9 cellular contexts compared by ENCODE assay signal in the genomic region with DNA sequence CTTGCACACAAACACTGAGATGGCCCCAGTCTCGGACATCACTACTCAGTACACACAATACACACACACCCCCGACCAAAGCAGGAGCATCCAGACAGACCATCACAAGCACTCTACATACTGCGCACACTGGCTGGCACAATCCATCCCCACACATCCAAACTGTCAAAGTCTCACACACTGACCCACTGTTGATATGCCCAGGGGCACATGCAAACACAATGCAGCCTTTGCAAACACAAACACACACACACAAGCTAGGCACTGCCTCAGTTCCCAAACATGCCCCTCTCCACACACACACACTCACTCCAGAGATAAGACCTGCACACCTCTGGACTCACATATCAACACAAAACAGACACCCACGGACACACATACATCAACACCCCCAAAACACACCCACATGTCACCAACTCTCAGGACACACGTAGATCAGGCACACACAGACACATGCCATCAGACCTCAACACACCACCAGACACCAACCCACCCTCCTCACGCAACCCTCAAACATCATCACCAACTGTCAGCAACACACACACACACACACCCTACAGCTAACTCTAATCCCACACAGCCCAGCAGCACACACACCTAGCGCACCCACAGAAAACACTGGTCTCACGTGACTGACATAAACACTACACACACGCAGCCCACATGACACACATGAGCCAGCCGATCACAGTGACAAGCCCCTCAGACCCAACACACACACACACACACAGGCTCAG. TPM values are rescaled to one million over a fixed set of nuclear protein-coding genes. Genes with fewer than 3 reads are reported as not detected.
A peak's percentile ranks its signal among the peaks of the same experiment; 100 is the strongest.
DNase-seq lines count a peak whose midpoint lies in the region; ATAC-seq, FAIRE-seq and TF ChIP-seq lines count a peak whose summit lies in the region.
"Had no signal": no experiment of that assay in that cellular context is flagged by ENCODE, and none has a peak within 500 bp of the region (broad histone marks: within the 10 kb centered on the region; RNA-seq: fewer than 3 reads in every experiment).

No MANE protein-coding gene starts in this region.

- intact Hi-C loops in pancreas (cut with DNase I) = no loop called here

- no peaks in the 10 kb centered on the region for H3K9me3 ChIP-seq in SJSA1 (replicated peaks)
- H3K9me3 ChIP-seq in endodermal cell (ENCODE audit: control insufficient read depth, low read length) = no peaks in the 10 kb centered on the region
- H3K9me3 ChIP-seq in pancreas = no peaks in the 10 kb centered on the region

- DNase-seq in activated T-cell treated with anti-CD3 and anti-CD28 coated beads, Interleukin-2, amount 50 U/mL, for 1 hour = peak; percentile 47
- DNase-seq in activated T-cell treated with anti-CD3 and anti-CD28 coated beads, Interleukin-2, amount 50 U/mL, for 24 hours = no peak
- DNase-seq in SJSA1 (ENCODE audit: low read depth in 1 of 2, low spot score in 2 of 2) (peak in 1 of 2 experiments; percentile 43), endodermal cell (peak; percentile 62), pancreas (no peak), COR-L47 (lab: John Stamatoyannopoulos, UW) (no peak), SKM-1 (lab: John Stamatoyannopoulos, UW; ENCODE audit: unreplicated experiment) (no peak)

- TF ChIP-seq CTCF in endodermal cell (conservative IDR thresholded peaks at IDR 0.05) (no peak), pancreas (IDR thresholded peaks at IDR 0.05) (no peak)

- H3K4me1 Mint-ChIP-seq in activated T-cell treated with anti-CD3 and anti-CD28 coated beads, Interleukin-2, amount 50 U/mL, for 24 hours (ENCODE audit: low read depth) = peaks cover 35% of the 10 kb centered on the region
- H3K4me1 Mint-ChIP-seq in endodermal cell = peaks cover 14% of the 10 kb centered on the region

- H3K4me3 ChIP-seq in SJSA1 = peak overlapping the region; percentile 66; the same call in 1 of the 2 replicates
- H3K4me3 ChIP-seq in endodermal cell (ENCODE audit: low read length) = peak overlapping the region; percentile 95
- peak overlapping the region in 3 of 4 donors; percentile 31 to 99 (median 99) for H3K4me3 ChIP-seq in pancreas

- H3K4me3 Mint-ChIP-seq in activated T-cell treated with anti-CD3 and anti-CD28 coated beads, Interleukin-2, amount 50 U/mL, for 24 hours = no peak overlapping the region
- no peak overlapping the region for H3K4me3 Mint-ChIP-seq in endodermal cell
- H3K4me3 Mint-ChIP-seq: brain had no signal

- ATAC-seq in pancreas (no peak), HG03196 (IDR thresholded peaks at IDR 0.05; ENCODE audit: unreplicated experiment) (no peak)

- H3K27ac ChIP-seq in SJSA1 (no peak overlapping the region), endodermal cell (ENCODE audit: low read depth, low read length) (no peak overlapping the region), pancreas (peak overlapping the region in 2 of 4 donors; percentile 96 to 97)

- H3K27me3 ChIP-seq in SJSA1 (replicated peaks) = no peaks in the 10 kb centered on the region
- no peaks in the 10 kb centered on the region for H3K27me3 ChIP-seq in endodermal cell (ENCODE audit: control insufficient read depth, insufficient read depth, low read length, poor library complexity, severe bottlenecking)
- H3K27me3 ChIP-seq in pancreas = no peaks in the 10 kb centered on the region

- peaks cover 5% of the 10 kb centered on the region for H3K36me3 Mint-ChIP-seq in activated T-cell treated with anti-CD3 and anti-CD28 coated beads, Interleukin-2, amount 50 U/mL, for 24 hours (ENCODE audit: low read depth)
- peaks cover 5% of the 10 kb centered on the region for H3K36me3 Mint-ChIP-seq in endodermal cell (ENCODE audit: low read depth)

- no peak overlapping the region for H3K27ac Mint-ChIP-seq in activated T-cell treated with anti-CD3 and anti-CD28 coated beads, Interleukin-2, amount 50 U/mL, for 24 hours
- no peak overlapping the region for H3K27ac Mint-ChIP-seq in endodermal cell
- H3K27ac Mint-ChIP-seq: brain had no signal

- H3K27me3 Mint-ChIP-seq in activated T-cell treated with anti-CD3 and anti-CD28 coated beads, Interleukin-2, amount 50 U/mL, for 24 hours = no peaks in the 10 kb centered on the region
- H3K27me3 Mint-ChIP-seq in endodermal cell (ENCODE audit: insufficient read depth) = peaks cover 4% of the 10 kb centered on the region

- no peak for FAIRE-seq in pancreas (lab: Jason Lieb, UNC)

- H3K4me1 ChIP-seq in SJSA1 (replicated peaks) (peaks cover 74% of the 10 kb centered on the region), endodermal cell (ENCODE audit: control insufficient read depth, insufficient read depth, low read length) (peaks cover 12% of the 10 kb centered on the region), pancreas (peaks cover 0 to 26% (median 19%) of the 10 kb centered on the region in 3 donors)

- H3K9ac ChIP-seq in endodermal cell (ENCODE audit: extremely low read depth, low read length, poor library complexity, severe bottlenecking) = peak overlapping the region; percentile 83

- 38 to 44% methylated on average over 6 to 10 of the region's 10 CpGs for WGBS in endodermal cell (ENCODE audit: insufficient coverage in 1 of 2, insufficient read length in 1 of 2), 2 experiments
- WGBS in pancreas, 2 donors = 45 to 52% methylated on average over 10 of the region's 10 CpGs

- H3K9me3 Mint-ChIP-seq in activated T-cell treated with anti-CD3 and anti-CD28 coated beads, Interleukin-2, amount 50 U/mL, for 24 hours = no peaks in the 10 kb centered on the region
- no peaks in the 10 kb centered on the region for H3K9me3 Mint-ChIP-seq in endodermal cell

- H3K36me3 ChIP-seq in SJSA1 (peaks cover 8% of the 10 kb centered on the region), endodermal cell (ENCODE audit: control insufficient read depth, insufficient read depth, low read length) (peaks cover 15% of the 10 kb centered on the region), pancreas (no peaks in the 10 kb centered on the region)

RNA-seq across cellular contexts. Expression of a gene that starts 1.9 kb away (rescaled TPM):
- total RNA-seq in SJSA1 (2014; rRNA removed; shearing (Covaris generic)) = 4.5 and 10.1 TPM in 2 replicates
- total RNA-seq in endodermal cell (10 to 100 TPM in 1 of 2 donors, 1 to 10 TPM in 1; 8.8 to 13.4 TPM), pancreas (10 to 100 TPM in 3 of 6 donors, 1 to 10 TPM in 3; 6.8 to 19.4 (median 9.2) TPM)
- 25.1 TPM for polyA plus RNA-seq in endodermal cell (2013, experiment 1 of 2)
- 23.6 TPM for polyA plus RNA-seq in endodermal cell (2013, experiment 2 of 2)
- 10 to 100 TPM in 1 of 2 donors, 1 to 10 TPM in 1; 5.5 to 11.3 TPM for polyA plus RNA-seq in pancreas

RNA-seq across cellular contexts. Expression of a gene that starts 27.2 kb away (rescaled TPM):
- 8.0 and 12.1 TPM in 2 replicates for total RNA-seq in SJSA1 (2014; rRNA removed; shearing (Covaris generic))
- total RNA-seq in endodermal cell = 10 to 100 TPM; 33.8 to 46.2 TPM
- polyA plus RNA-seq in endodermal cell (2013, experiment 1 of 2) = 25.5 TPM
- 23.5 TPM for polyA plus RNA-seq in endodermal cell (2013, experiment 2 of 2)
- 10 to 100 TPM; 24.6 to 67.3 (median 34.7) TPM for total RNA-seq in pancreas
- polyA plus RNA-seq in pancreas = 100 to 1,000 TPM in 1 of 2 donors, 10 to 100 TPM in 1; 38.3 to 102 TPM

RNA-seq across cellular contexts. Expression of a gene that starts 45.6 kb away (rescaled TPM):
- 2.4 and 2.5 TPM in 2 replicates for total RNA-seq in SJSA1 (2014; rRNA removed; shearing (Covaris generic))
- total RNA-seq in endodermal cell (10 to 100 TPM in 1 of 2 donors, 1 to 10 TPM in 1; 8.7 to 11.5 TPM), pancreas (10 to 100 TPM; 10.6 to 37.7 (median 13.5) TPM)
- polyA plus RNA-seq in endodermal cell (2013, experiment 1 of 2) = 14.7 TPM
- 15.5 TPM for polyA plus RNA-seq in endodermal cell (2013, experiment 2 of 2)
- polyA plus RNA-seq in pancreas = 10 to 100 TPM; 25.6 to 29.7 TPM

Comparison
In these comparisons a context has a peak if more than half of its experiments do, and no peak if none do; other contexts are left out.
1. DNase-seq: peak in activated T-cell treated with anti-CD3 and anti-CD28 coated beads, Interleukin-2, amount 50 U/mL, for 1 hour (single experiment) and endodermal cell (single experiment); none in activated T-cell treated with anti-CD3 and anti-CD28 coated beads, Interleukin-2, amount 50 U/mL, for 24 hours (single experiment), pancreas (0 of 6), COR-L47 (single experiment) and SKM-1 (single experiment).
2. Peak in every context shown above with its lines, with median percentiles within 50 percentile points of each other: H3K4me3 ChIP-seq.